ENCODE assay signal across 1 cellular context in genomic region chr11:70755410-70756158, GRCh38.
TF ChIP-seq lines count a peak whose summit lies in the region.

No MANE protein-coding gene starts in this region.

TF ChIP-seq in HepG2, 621 proteins besides CTCF, POLR2A, EP300 and RAD21 (continued from another document):
- TF ChIP-seq ZNF615 (CRISPR knock-in tag; IDR thresholded peaks at IDR 0.05; ENCODE audit: borderline replicate concordance) (no peak), ZNF318 (CRISPR knock-in tag; IDR thresholded peaks at IDR 0.05) (no peak), ZNF20 (CRISPR knock-in tag; IDR thresholded peaks at IDR 0.05) (no peak), ZNF224 (CRISPR knock-in tag; IDR thresholded peaks at IDR 0.05) (no peak), ZNF704 (CRISPR knock-in tag; IDR thresholded peaks at IDR 0.05; ENCODE audit: borderline replicate concordance) (no peak), NR2F1 (CRISPR knock-in tag; IDR thresholded peaks at IDR 0.05) (no peak), SRSF4 (IDR thresholded peaks at IDR 0.05; ENCODE audit: low read depth, low read length, poor library complexity, severe bottlenecking) (no peak), SMARCE1 (IDR thresholded peaks at IDR 0.05; ENCODE audit: borderline replicate concordance) (no peak), SP4 (CRISPR knock-in tag; IDR thresholded peaks at IDR 0.05) (0 out of 2 replicates have a peak, but pooled peaks have one; percentile 21), ZSCAN5A (CRISPR knock-in tag; IDR thresholded peaks at IDR 0.05; ENCODE audit: borderline replicate concordance) (no peak), GTF2F1 (IDR thresholded peaks at IDR 0.05; ENCODE audit: low read length) (no peak), CBX5 (CRISPR knock-in tag; IDR thresholded peaks at IDR 0.05; ENCODE audit: borderline replicate concordance) (peak; percentile 13; the same call in 1 of the 2 replicates), NR2F6 (IDR thresholded peaks at IDR 0.05) (no peak), NR2F6 (CRISPR knock-in tag; IDR thresholded peaks at IDR 0.05) (peak; percentile 25; the same call in 1 of the 2 replicates), KDM5A (IDR thresholded peaks at IDR 0.05; ENCODE audit: borderline replicate concordance, low read length) (no peak), YY1 (IDR thresholded peaks at IDR 0.05; ENCODE audit: insufficient read depth, insufficient replicate concordance, low read depth, low read length) (no peak), BCL6 (CRISPR knock-in tag; IDR thresholded peaks at IDR 0.05) (peak; percentile 72), ZNF136 (CRISPR knock-in tag; IDR thresholded peaks at IDR 0.05; ENCODE audit: low read depth) (no peak), ZBTB4 (CRISPR knock-in tag; IDR thresholded peaks at IDR 0.05; ENCODE audit: borderline replicate concordance) (no peak), BATF2 (CRISPR knock-in tag; IDR thresholded peaks at IDR 0.05) (no peak), ZNF343 (CRISPR knock-in tag; IDR thresholded peaks at IDR 0.05) (no peak), FIP1L1 (IDR thresholded peaks at IDR 0.05; ENCODE audit: borderline replicate concordance, insufficient read depth, low read depth, low read length) (no peak), HNRNPLL (IDR thresholded peaks at IDR 0.05; ENCODE audit: low read depth, low read length, poor library complexity, severe bottlenecking) (peak; percentile 61), THAP8 (CRISPR knock-in tag; IDR thresholded peaks at IDR 0.05; ENCODE audit: borderline replicate concordance) (no peak), FOXM1 (CRISPR knock-in tag; IDR thresholded peaks at IDR 0.05) (no peak), ZFX (CRISPR knock-in tag; IDR thresholded peaks at IDR 0.05; ENCODE audit: low read depth) (peak; percentile 49; the same call in 1 of the 2 replicates), RFXAP (CRISPR knock-in tag; IDR thresholded peaks at IDR 0.05; ENCODE audit: borderline replicate concordance) (0 out of 2 replicates have a peak, but pooled peaks have one; percentile 24), ZNF382 (CRISPR knock-in tag; IDR thresholded peaks at IDR 0.05; ENCODE audit: borderline replicate concordance) (no peak), MYC (CRISPR knock-in tag; IDR thresholded peaks at IDR 0.05; ENCODE audit: borderline replicate concordance) (peak; percentile 14; the same call in 1 of the 2 replicates), ZNF770 (CRISPR knock-in tag; IDR thresholded peaks at IDR 0.05) (peak; percentile 31; the same call in 1 of the 2 replicates), GABPA (IDR thresholded peaks at IDR 0.05; ENCODE audit: low read depth, low read length) (no peak), GABPA (CRISPR knock-in tag; IDR thresholded peaks at IDR 0.05; ENCODE audit: low read depth) (peak; percentile 12; the same call in 1 of the 2 replicates), NFKB2 (CRISPR knock-in tag; IDR thresholded peaks at IDR 0.05; ENCODE audit: borderline replicate concordance) (no peak; the same call in 1 of the 2 replicates), SNAPC5 (CRISPR knock-in tag; IDR thresholded peaks at IDR 0.05; ENCODE audit: borderline replicate concordance) (no peak), ZNF576 (CRISPR knock-in tag; IDR thresholded peaks at IDR 0.05) (no peak), NFRKB (IDR thresholded peaks at IDR 0.05) (no peak), ZNF446 (CRISPR knock-in tag; IDR thresholded peaks at IDR 0.05) (no peak), ZNF607 (CRISPR knock-in tag; IDR thresholded peaks at IDR 0.05; ENCODE audit: borderline replicate concordance) (0 out of 2 replicates have a peak, but pooled peaks have one; percentile 42), RORA (CRISPR knock-in tag; IDR thresholded peaks at IDR 0.05) (no peak)
